1 cellular context compared by ENCODE assay signal in genomic region chr6:12339022-12339421, GRCh38.
TF ChIP-seq lines count a peak whose summit lies in the region.

No MANE protein-coding gene starts in this region.

TF ChIP-seq in HepG2, 621 proteins besides CTCF, POLR2A, EP300 and RAD21 (continued from another document):
- no peak for TF ChIP-seq GRHL1 (CRISPR knock-in tag; conservative IDR thresholded peaks at IDR 0.05)
